ENCODE assay signal across 1 cellular context in the genomic region with DNA sequence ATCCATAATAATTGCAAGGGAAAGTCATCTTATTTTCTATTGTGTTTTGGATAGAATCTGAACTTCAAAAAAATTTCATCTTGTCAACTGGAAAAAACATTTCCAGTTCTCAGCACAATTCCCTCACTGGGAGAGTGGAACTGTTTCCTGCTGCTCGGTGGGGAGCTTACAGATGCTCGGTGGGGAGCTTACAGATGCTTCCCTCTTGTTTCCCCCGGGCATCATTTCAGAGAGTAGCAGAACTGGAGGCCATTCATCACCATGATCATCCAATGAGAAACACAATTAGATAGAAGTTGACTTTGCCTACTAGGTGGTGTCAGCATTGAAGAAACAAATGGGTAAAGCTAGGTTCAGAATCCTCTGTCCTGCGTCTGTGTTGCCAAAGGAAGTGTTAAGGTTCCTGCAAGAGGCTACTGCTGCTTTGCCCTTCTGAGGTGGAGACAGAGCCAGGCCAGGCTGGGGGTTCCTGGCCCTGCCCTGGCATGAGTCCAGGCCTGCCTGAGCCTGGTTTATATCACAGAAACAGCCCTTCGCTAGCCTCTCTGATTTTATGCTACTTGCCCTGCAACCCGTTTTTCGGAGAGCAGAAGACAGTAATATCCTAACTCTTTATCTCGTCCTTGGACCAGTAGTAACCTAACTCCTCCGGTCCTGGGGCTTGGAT.
TF ChIP-seq lines count a peak whose summit lies in the region.

No MANE protein-coding gene starts in this region.

TF ChIP-seq in WTC11, 78 proteins besides CTCF, POLR2A, EP300 and RAD21 (continued from another document):
- TF ChIP-seq, protein P1, sequence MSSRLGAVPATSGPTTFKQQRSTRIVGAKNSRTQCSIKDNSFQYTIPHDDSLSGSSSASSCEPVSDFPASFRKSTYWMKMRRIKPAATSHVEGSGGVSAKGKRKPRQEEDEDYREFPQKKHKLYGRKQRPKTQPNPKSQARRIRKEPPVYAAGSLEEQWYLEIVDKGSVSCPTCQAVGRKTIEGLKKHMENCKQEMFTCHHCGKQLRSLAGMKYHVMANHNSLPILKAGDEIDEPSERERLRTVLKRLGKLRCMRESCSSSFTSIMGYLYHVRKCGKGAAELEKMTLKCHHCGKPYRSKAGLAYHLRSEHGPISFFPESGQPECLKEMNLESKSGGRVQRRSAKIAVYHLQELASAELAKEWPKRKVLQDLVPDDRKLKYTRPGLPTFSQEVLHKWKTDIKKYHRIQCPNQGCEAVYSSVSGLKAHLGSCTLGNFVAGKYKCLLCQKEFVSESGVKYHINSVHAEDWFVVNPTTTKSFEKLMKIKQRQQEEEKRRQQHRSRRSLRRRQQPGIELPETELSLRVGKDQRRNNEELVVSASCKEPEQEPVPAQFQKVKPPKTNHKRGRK (CRISPR knock-in tag; IDR thresholded peaks at IDR 0.05; ENCODE audit: borderline replicate concordance), result no peak
- TF ChIP-seq NFE2L1 (CRISPR knock-in tag; IDR thresholded peaks at IDR 0.05) (no peak), NFATC4 (CRISPR knock-in tag; IDR thresholded peaks at IDR 0.05) (no peak)
- TF ChIP-seq, protein P2, sequence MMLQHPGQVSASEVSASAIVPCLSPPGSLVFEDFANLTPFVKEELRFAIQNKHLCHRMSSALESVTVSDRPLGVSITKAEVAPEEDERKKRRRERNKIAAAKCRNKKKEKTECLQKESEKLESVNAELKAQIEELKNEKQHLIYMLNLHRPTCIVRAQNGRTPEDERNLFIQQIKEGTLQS (CRISPR knock-in tag; conservative IDR thresholded peaks at IDR 0.05), result no peak
- TF ChIP-seq, protein P3, sequence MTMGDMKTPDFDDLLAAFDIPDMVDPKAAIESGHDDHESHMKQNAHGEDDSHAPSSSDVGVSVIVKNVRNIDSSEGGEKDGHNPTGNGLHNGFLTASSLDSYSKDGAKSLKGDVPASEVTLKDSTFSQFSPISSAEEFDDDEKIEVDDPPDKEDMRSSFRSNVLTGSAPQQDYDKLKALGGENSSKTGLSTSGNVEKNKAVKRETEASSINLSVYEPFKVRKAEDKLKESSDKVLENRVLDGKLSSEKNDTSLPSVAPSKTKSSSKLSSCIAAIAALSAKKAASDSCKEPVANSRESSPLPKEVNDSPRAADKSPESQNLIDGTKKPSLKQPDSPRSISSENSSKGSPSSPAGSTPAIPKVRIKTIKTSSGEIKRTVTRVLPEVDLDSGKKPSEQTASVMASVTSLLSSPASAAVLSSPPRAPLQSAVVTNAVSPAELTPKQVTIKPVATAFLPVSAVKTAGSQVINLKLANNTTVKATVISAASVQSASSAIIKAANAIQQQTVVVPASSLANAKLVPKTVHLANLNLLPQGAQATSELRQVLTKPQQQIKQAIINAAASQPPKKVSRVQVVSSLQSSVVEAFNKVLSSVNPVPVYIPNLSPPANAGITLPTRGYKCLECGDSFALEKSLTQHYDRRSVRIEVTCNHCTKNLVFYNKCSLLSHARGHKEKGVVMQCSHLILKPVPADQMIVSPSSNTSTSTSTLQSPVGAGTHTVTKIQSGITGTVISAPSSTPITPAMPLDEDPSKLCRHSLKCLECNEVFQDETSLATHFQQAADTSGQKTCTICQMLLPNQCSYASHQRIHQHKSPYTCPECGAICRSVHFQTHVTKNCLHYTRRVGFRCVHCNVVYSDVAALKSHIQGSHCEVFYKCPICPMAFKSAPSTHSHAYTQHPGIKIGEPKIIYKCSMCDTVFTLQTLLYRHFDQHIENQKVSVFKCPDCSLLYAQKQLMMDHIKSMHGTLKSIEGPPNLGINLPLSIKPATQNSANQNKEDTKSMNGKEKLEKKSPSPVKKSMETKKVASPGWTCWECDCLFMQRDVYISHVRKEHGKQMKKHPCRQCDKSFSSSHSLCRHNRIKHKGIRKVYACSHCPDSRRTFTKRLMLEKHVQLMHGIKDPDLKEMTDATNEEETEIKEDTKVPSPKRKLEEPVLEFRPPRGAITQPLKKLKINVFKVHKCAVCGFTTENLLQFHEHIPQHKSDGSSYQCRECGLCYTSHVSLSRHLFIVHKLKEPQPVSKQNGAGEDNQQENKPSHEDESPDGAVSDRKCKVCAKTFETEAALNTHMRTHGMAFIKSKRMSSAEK (CRISPR knock-in tag; IDR thresholded peaks at IDR 0.05; ENCODE audit: borderline replicate concordance), result no peak
TF ChIP-seq in WTC11: peak in this region for 0.
